ENCODE assay signal across 18 cellular contexts in genomic region chr7:55527314-55527713, GRCh38. TPM values are rescaled to one million over a fixed set of nuclear protein-coding genes. Genes with fewer than 3 reads are reported as not detected.
DNase-seq lines count a peak whose midpoint lies in the region; ATAC-seq, FAIRE-seq and TF ChIP-seq lines count a peak whose summit lies in the region.
"Had no signal": no experiment of that assay in that cellular context is flagged by ENCODE, and none has a peak within 500 bp of the region (broad histone marks: within the 10 kb centered on the region; RNA-seq: fewer than 3 reads in every experiment).

No MANE protein-coding gene starts in this region.

- RAD21 ChIA-PET in GM12878 (lab: Charles Lee; ENCODE audit: unreplicated experiment): interaction anchor here (1.2 to 1.5 kb wide), 3 partner anchors 18 to 39 kb away, joined by 3 read pairs; no protein-coding TSS in a partner anchor

- DNase-seq in NCI-H524 (lab: John Stamatoyannopoulos, UW): peak; percentile 30 to 46
- no peak for DNase-seq in NCI-H524 treated with DMSO at 0.1 percent for 48 hours (lab: John Stamatoyannopoulos, UW)
- DNase-seq in NCI-H2171 treated with DMSO at 0.1 percent for 48 hours (lab: John Stamatoyannopoulos, UW): peak; percentile 92
- DNase-seq in GM12878 (ENCODE audit: low read depth, low spot score): no peak
- DNase-seq in HepG2 (ENCODE audit: low spot score): no peak
- no peak for DNase-seq in body of pancreas
- DNase-seq in NCI-H2029 treated with DMSO at 0.1 percent for 48 hours (lab: John Stamatoyannopoulos, UW): no peak
- DNase-seq: ACHN; activated CD8-positive, alpha-beta memory T cell treated with anti-CD3 and anti-CD28 coated beads, Interleukin-2, amount 50 U/mL, for 4 hours; activated naive CD4-positive, alpha-beta T cell treated with Interleukin-2 at 50 U/mL for 16 hours; dermis blood vessel endothelial cell; heart left ventricle; kidney glomerular epithelial cell; NCI-H1048; NK-92 treated with Interleukin-12 subunit alpha and Interleukin-12 subunit beta, amount 100 ng/mL, for 24 hours; SHP77 had no signal

- TF ChIP-seq RAD21 in GM12878 (IDR thresholded peaks at IDR 0.05; ENCODE audit: insufficient read depth, low read depth, low read length): no peak
- no peak for TF ChIP-seq RAD21 in HepG2 (CRISPR knock-in tag; IDR thresholded peaks at IDR 0.05)

- BruUV-seq in GM12878 (replicated peaks; lab: Mats Ljungman, UMichigan) (no TSS peak), HepG2 (replicated peaks; lab: Mats Ljungman, UMichigan) (no TSS peak)

- TF ChIP-seq POLR2A in GM12878 (IDR thresholded peaks at IDR 0.05; ENCODE audit: low read depth, low read length) (no peak), HepG2 (IDR thresholded peaks at IDR 0.05; ENCODE audit: insufficient read depth in 1 of 2, low read depth in 2 of 2, low read length in 2 of 2) (no peak), body of pancreas (IDR thresholded peaks at IDR 0.05) (no peak)

- in situ Hi-C loops in GM12878 (cut with MboI): no loop called here
- in situ Hi-C loops in HepG2 (cut with HindIII; ENCODE audit: extremely low pct_ligation_motif_present, low pct_unique_long_range_greater_than_20kb): no loop called here

- H3K4me1 ChIP-seq in GM12878 (ENCODE audit: control insufficient read depth, insufficient read depth, low read length) (peaks cover 69% of the 10 kb centered on the region), HepG2 (ENCODE audit: insufficient read depth, low read length) (no peaks in the 10 kb centered on the region), body of pancreas (peaks cover under 1% of the 10 kb centered on the region)

- 2% methylated on average over 4 of the region's 4 CpGs for WGBS in GM12878 (ENCODE audit: insufficient coverage, insufficient replicate concordance, low lambda C conversion rate, missing lambda C conversion rate)
- 89% methylated on average over 4 of the region's 4 CpGs for WGBS in HepG2 (ENCODE audit: low lambda C conversion rate)
- WGBS in body of pancreas, 2 donors: 50 to 61% methylated on average over 4 of the region's 4 CpGs

- H3K27me3 ChIP-seq in GM12878 (replicated peaks in 1 of 2; ENCODE audit: control insufficient read depth in 2 of 2, insufficient read depth in 2 of 2, low read length in 1 of 2): no peaks in the 10 kb centered on the region
- H3K27me3 ChIP-seq in HepG2 (ENCODE audit: control insufficient read depth in 1 of 2, insufficient read depth in 2 of 2, low read length in 2 of 2): no peaks in the 10 kb centered on the region
- no peaks in the 10 kb centered on the region for H3K27me3 ChIP-seq in body of pancreas
- H3K27me3 ChIP-seq: esophagus muscularis mucosa, heart left ventricle had no signal

- TF ChIP-seq CTCF in GM12878 (IDR thresholded peaks at IDR 0.05 in 2 of 3, conservative IDR thresholded peaks at IDR 0.05 in 1 of 3; ENCODE audit: control insufficient read depth in 2 of 3, extremely low read depth in 1 of 3, insufficient read depth in 1 of 3, low read depth in 3 of 3, low read length in 3 of 3): no peak
- no peak for TF ChIP-seq CTCF in HepG2 (CRISPR knock-in tag; IDR thresholded peaks at IDR 0.05)
- no peak for TF ChIP-seq CTCF in body of pancreas (IDR thresholded peaks at IDR 0.05)

- H3K9ac ChIP-seq in GM12878 (ENCODE audit: control insufficient read depth, insufficient read depth, low read length) (0 out of 2 replicates have a peak overlapping the region, but pooled peaks have one; percentile 46), HepG2 (ENCODE audit: insufficient read depth, low read depth, low read length) (no peak overlapping the region)

- FAIRE-seq in GM12878 (lab: Jason Lieb, UNC) (no peak), HepG2 (lab: Jason Lieb, UNC) (no peak)

- no peak overlapping the region for H2AFZ ChIP-seq in GM12878 (ENCODE audit: control insufficient read depth, low read depth, low read length)
- no peak overlapping the region for H2AFZ ChIP-seq in HepG2 (ENCODE audit: low read length)

- TF ChIP-seq EP300 in GM12878 (IDR thresholded peaks at IDR 0.05; ENCODE audit: borderline replicate concordance in 1 of 2, control insufficient read depth in 1 of 2, low read depth in 2 of 2, low read length in 2 of 2) (no peak), HepG2 (IDR thresholded peaks at IDR 0.05; ENCODE audit: low read depth in 2 of 2, low read length in 2 of 2) (no peak), HepG2 (CRISPR knock-in tag; IDR thresholded peaks at IDR 0.05; ENCODE audit: borderline replicate concordance) (no peak)

- H3K27ac ChIP-seq in GM12878 (ENCODE audit: control insufficient read depth, insufficient read depth) (peak overlapping the region; percentile 62), HepG2 (ENCODE audit: extremely low read length, insufficient read depth, low read length) (no peak overlapping the region), body of pancreas (no peak overlapping the region)
- H3K27ac ChIP-seq: esophagus muscularis mucosa had no signal

- H3K36me3 ChIP-seq in GM12878 (ENCODE audit: control insufficient read depth in 2 of 2, insufficient read depth in 2 of 2, low read length in 1 of 2) (peaks cover 6 to 10% of the 10 kb centered on the region in 2 experiments; a peak in 3 of 4 replicates), HepG2 (replicated peaks in 1 of 2; ENCODE audit: control insufficient read depth in 1 of 2, insufficient read depth in 2 of 2, low read length in 2 of 2) (no peaks in the 10 kb centered on the region), body of pancreas (replicated peaks in 1 of 2; ENCODE audit: insufficient read depth in 1 of 2, low read depth in 2 of 2) (no peaks in the 10 kb centered on the region)
- H3K36me3 ChIP-seq: esophagus muscularis mucosa, heart left ventricle had no signal

- POLR2A ChIA-PET in GM12878 (lab: Charles Lee) (no interaction called here), HepG2 (lab: Yijun Ruan, JAX) (no interaction called here)

- intact Hi-C loops in GM12878 (cut with micrococcal nuclease; ENCODE audit: unreplicated experiment): no loop called here
- intact Hi-C loops in HepG2 (cut with micrococcal nuclease; ENCODE audit: unreplicated experiment): no loop called here
- intact Hi-C loops in body of pancreas (cut with DNase I): no loop called here

- H3K4me3 ChIP-seq in GM12878: peak overlapping the region; percentile 4; the same call in 1 of the 2 replicates
- H3K4me3 ChIP-seq in HepG2 (replicated peaks in 1 of 3; ENCODE audit: insufficient read depth in 1 of 3, low read depth in 2 of 3, low read length in 3 of 3): no peak overlapping the region
- no peak overlapping the region for H3K4me3 ChIP-seq in body of pancreas
- H3K4me3 ChIP-seq: esophagus muscularis mucosa, heart left ventricle had no signal

- H4K20me1 ChIP-seq in GM12878 (ENCODE audit: control insufficient read depth, insufficient read depth) (no peaks in the 10 kb centered on the region), HepG2 (ENCODE audit: insufficient read depth, low read length) (no peaks in the 10 kb centered on the region; the same call in 1 of the 2 replicates)

- CTCF ChIA-PET in GM12878 (lab: Yijun Ruan, JAX): interaction anchor here (1.1 to 1.5 kb wide), 3 partner anchors 10 to 20 kb away, joined by 3 read pairs; no protein-coding TSS in a partner anchor
- CTCF ChIA-PET in HepG2 (lab: Yijun Ruan, JAX; ENCODE audit: low intra/inter-chr PET ratio, low total read pairs): no interaction called here

- peak; percentile 3; the same call in 2 of the 3 replicates for ATAC-seq in GM12878
- ATAC-seq in HG03378 (IDR thresholded peaks at IDR 0.05; ENCODE audit: unreplicated experiment): no peak
- no peak for ATAC-seq in HepG2
- no peak for ATAC-seq in body of pancreas

- H3K4me2 ChIP-seq in GM12878 (ENCODE audit: control insufficient read depth, insufficient read depth) (peak overlapping the region; percentile 68), HepG2 (ENCODE audit: low read depth, low read length) (no peak overlapping the region)

- SMC1A ChIA-PET in GM12878 (lab: Charles Lee; ENCODE audit: uncharacterized antibody, unreplicated experiment): interaction anchor here (0.7 to 2.0 kb wide), 5 partner anchors 11 to 75 kb away, joined by 3 to 13 read pairs (median 3); no protein-coding TSS in a partner anchor

- H3K9me3 ChIP-seq in GM12878 (replicated peaks; ENCODE audit: control insufficient read depth, insufficient read depth, low read length): no peaks in the 10 kb centered on the region
- no peaks in the 10 kb centered on the region for H3K9me3 ChIP-seq in HepG2 (ENCODE audit: low read length)
- no peaks in the 10 kb centered on the region for H3K9me3 ChIP-seq in body of pancreas
- H3K9me3 ChIP-seq: esophagus muscularis mucosa, heart left ventricle had no signal

- peaks cover 96% of the 10 kb centered on the region for H3K79me2 ChIP-seq in GM12878 (ENCODE audit: control insufficient read depth, insufficient read depth, low read length)
- H3K79me2 ChIP-seq in HepG2 (ENCODE audit: insufficient read depth, low read length): peaks cover 33% of the 10 kb centered on the region

RNA-seq across cellular contexts. Expression of gene VOPP1, which starts 45.0 kb away (rescaled TPM):
- total RNA-seq in GM12878 (2013; cell fraction: nucleolus; rRNA removed): 130 and 131 TPM in 2 replicates
- total RNA-seq in GM12878 (2014; rRNA removed): 198 and 200 TPM in 2 replicates
- 135 and 144 TPM in 2 replicates for total RNA-seq in GM12878 (2014; rRNA removed; fragmentation: Illumina TruSeq; extraction: Trizol)
- 205 and 206 TPM in 2 replicates for total RNA-seq in GM12878 (2021)
- 123 TPM for polyA plus RNA-seq in GM12878 (2011; ENCODE audit: low read depth)
- 101 and 118 TPM in 2 replicates for polyA plus RNA-seq in GM12878 (2011; rRNA removed)
- 103 and 118 TPM in 2 replicates for polyA plus RNA-seq in GM12878 (2011; cell fraction: cytosol; rRNA removed)
- polyA plus RNA-seq in GM12878 (2011; cell fraction: nucleus; rRNA removed): 51.0 and 62.5 TPM in 2 replicates
- 135 and 137 TPM in 2 replicates for polyA plus RNA-seq in GM12878 (2012)
- polyA plus RNA-seq in GM12878 (2014; fragmentation: Illumina TruSeq; extraction: Trizol): 116 and 141 TPM in 2 replicates
- 10 to 100 TPM; 32.8 to 78.5 TPM for polyA plus RNA-seq in GM12878 (2014; fragmentation: Nextera tagmentation; extraction: Ambion mirVana)
- polyA plus RNA-seq in GM12878 (2014; rRNA removed): 203 and 212 TPM in 2 replicates
- polyA plus RNA-seq in GM12878 (2016; fragmentation: Nextera tagmentation; extraction: Ambion mirVana): 10 to 100 TPM; 54.4 to 71.5 TPM
- 139 and 160 TPM in 2 replicates for polyA minus RNA-seq in GM12878 (2011; rRNA and poly(A)+ RNA removed)
- polyA minus RNA-seq in GM12878 (2011; cell fraction: cytosol; rRNA and poly(A)+ RNA removed): 60.1 and 81.5 TPM in 2 replicates
- polyA minus RNA-seq in GM12878 (2011; cell fraction: nucleus; rRNA and poly(A)+ RNA removed): 37.2 and 80.3 TPM in 2 replicates
- 49.9 and 55.3 TPM in 2 replicates for total RNA-seq in HepG2 (2016; rRNA removed; fragmentation: Illumina TruSeq; extraction: Trizol)
- total RNA-seq in HepG2 (2016; cell fraction: cytosol; rRNA removed; fragmentation: Illumina TruSeq; extraction: Trizol; ENCODE audit: low read depth): 29.6 and 31.7 TPM in 2 replicates
- total RNA-seq in HepG2 (2016; cell fraction: insoluble cytoplasmic fraction; rRNA removed; fragmentation: Illumina TruSeq; extraction: Trizol): 43.7 and 56.7 TPM in 2 replicates
- total RNA-seq in HepG2 (2016; cell fraction: membrane; rRNA removed; fragmentation: Illumina TruSeq; extraction: Trizol): 74.9 and 78.9 TPM in 2 replicates
- total RNA-seq in HepG2 (2016; cell fraction: nucleus; rRNA removed; fragmentation: Illumina TruSeq; extraction: Trizol): 43.5 and 50.2 TPM in 2 replicates
- polyA plus RNA-seq in HepG2 (2011; rRNA removed): 21.3 and 21.8 TPM in 2 replicates
- polyA plus RNA-seq in HepG2 (2011; cell fraction: cytosol; rRNA removed): 21.1 and 24.6 TPM in 2 replicates
- 12.5 and 14.4 TPM in 2 replicates for polyA plus RNA-seq in HepG2 (2011; cell fraction: nucleus; rRNA removed)
- 24.1 and 26.8 TPM in 2 replicates for polyA plus RNA-seq in HepG2 (2012)
- 32.1 and 36.4 TPM in 2 replicates for polyA plus RNA-seq in HepG2 (2016; cell fraction: cytosol; fragmentation: Illumina TruSeq; extraction: Trizol; ENCODE audit: low read depth)
- polyA plus RNA-seq in HepG2 (2016; cell fraction: insoluble cytoplasmic fraction; fragmentation: Illumina TruSeq; extraction: Trizol; ENCODE audit: low read depth): 38.0 and 40.3 TPM in 2 replicates
- polyA plus RNA-seq in HepG2 (2016; cell fraction: membrane; fragmentation: Illumina TruSeq; extraction: Trizol; ENCODE audit: low read depth): 62.2 and 67.1 TPM in 2 replicates
- 49.8 and 50.9 TPM in 2 replicates for polyA plus RNA-seq in HepG2 (2016; cell fraction: nucleus; fragmentation: Illumina TruSeq; extraction: Trizol; ENCODE audit: insufficient read depth, low read depth)
- polyA minus RNA-seq in HepG2 (2011; rRNA and poly(A)+ RNA removed; ENCODE audit: low replicate concordance): 59.2 and 63.5 TPM in 2 replicates
- polyA minus RNA-seq in HepG2 (2011; cell fraction: cytosol; rRNA and poly(A)+ RNA removed): 28.0 and 28.5 TPM in 2 replicates
- polyA minus RNA-seq in HepG2 (2011; cell fraction: nucleus; rRNA and poly(A)+ RNA removed): 19.4 and 23.2 TPM in 2 replicates
- total RNA-seq in body of pancreas: 10 to 100 TPM; 25.1 to 30.6 TPM

Comparison
In these comparisons a context has a peak if more than half of its experiments do, and no peak if none do; other contexts are left out.
1. DNase-seq: peak in NCI-H524 (2 of 2) and NCI-H2171 treated with DMSO at 0.1 percent for 48 hours (single experiment); none in NCI-H524 treated with DMSO at 0.1 percent for 48 hours (single experiment), GM12878 (single experiment), HepG2 (single experiment), body of pancreas (0 of 4) and NCI-H2029 treated with DMSO at 0.1 percent for 48 hours (single experiment).